19 cellular contexts compared by ENCODE assay signal in the genomic region with DNA sequence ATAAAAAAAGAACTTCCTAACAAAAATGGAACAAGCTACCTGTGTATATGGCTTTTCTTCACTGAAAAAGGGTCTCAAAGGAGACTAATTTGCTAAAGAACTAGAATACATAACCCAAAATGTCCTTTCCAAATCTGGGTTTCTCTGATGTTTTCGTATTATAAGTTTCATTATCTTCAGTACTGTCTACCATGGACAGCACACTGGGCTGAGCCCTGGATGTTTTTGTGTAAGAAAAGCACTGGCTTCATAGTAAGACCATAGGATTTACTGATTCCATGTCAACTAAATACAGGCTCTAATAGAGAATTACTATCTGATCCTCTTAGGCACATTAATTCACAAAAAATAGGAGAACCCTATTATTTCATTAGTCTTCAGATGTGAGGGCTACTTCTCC.
A peak's percentile ranks its signal among the peaks of the same experiment; 100 is the strongest.
DNase-seq lines count a peak whose midpoint lies in the region; ATAC-seq, FAIRE-seq and TF ChIP-seq lines count a peak whose summit lies in the region.
"Had no signal": no experiment of that assay in that cellular context is flagged by ENCODE, and none has a peak within 500 bp of the region (broad histone marks: within the 10 kb centered on the region; RNA-seq: fewer than 3 reads in every experiment).

No MANE protein-coding gene starts in this region.

- H2AFZ ChIP-seq in GM23248 (no peak overlapping the region), keratinocyte (ENCODE audit: control insufficient read depth, low read length) (no peak overlapping the region)

- no peaks in the 10 kb centered on the region for H4K20me1 ChIP-seq in GM23248 (ENCODE audit: insufficient read depth)
- no peaks in the 10 kb centered on the region for H4K20me1 ChIP-seq in keratinocyte (ENCODE audit: control insufficient read depth, extremely low read depth, insufficient read depth, low read length)

- POLR2A ChIA-PET in HEK293 (lab: Yijun Ruan, JAX) = no interaction called here

- no peaks in the 10 kb centered on the region for H3K4me1 ChIP-seq in GM23248 (ENCODE audit: insufficient read depth)
- no peaks in the 10 kb centered on the region for H3K4me1 ChIP-seq in HEK293 (ENCODE audit: control insufficient read depth, insufficient read depth, low read length)
- H3K4me1 ChIP-seq in keratinocyte (ENCODE audit: control insufficient read depth, extremely low read depth, insufficient read depth, low read length) = no peaks in the 10 kb centered on the region

- H3K27me3 ChIP-seq in GM23248 (replicated peaks; ENCODE audit: insufficient read depth) (no peaks in the 10 kb centered on the region), keratinocyte (ENCODE audit: control insufficient read depth, extremely low read depth, insufficient read depth, low read length) (no peaks in the 10 kb centered on the region)
- H3K27me3 ChIP-seq: BE2C had no signal

- H3F3A ChIP-seq in GM23248 (ENCODE audit: insufficient read depth) = no peaks in the 10 kb centered on the region

- DNase-seq in GM23248 (peak; percentile 16), astrocyte of the spinal cord (ENCODE audit: low read depth, low spot score) (peak; percentile 8), keratinocyte (ENCODE audit: low read depth, low spot score) (no peak), DMS53 (lab: John Stamatoyannopoulos, UW) (no peak), Right ventricle myocardium inferior (ENCODE audit: missing footprints) (no peak)
- DNase-seq: BE2C; CD8-positive, alpha-beta T cell; COR-L47; DMS153; DND-41; GDM1; H9; HFFc6 had no signal

- no peaks in the 10 kb centered on the region for H3K9me1 ChIP-seq in keratinocyte (ENCODE audit: control insufficient read depth, extremely low read depth, insufficient read depth, low read length)

- in situ Hi-C loops in GM23248 (cut with MboI) (no loop called here), astrocyte of the spinal cord (cut with HindIII; ENCODE audit: low sequenced_read_pairs) (no loop called here)

- 18 to 23% methylated on average over 1 of the region's 1 CpG for WGBS in GM23248 (ENCODE audit: low coverage in 1 of 2, low lambda C conversion rate in 2 of 2, missing lambda C conversion rate in 2 of 2), 2 experiments

- H3K79me2 ChIP-seq in GM23248 (ENCODE audit: insufficient read depth) (peaks cover 23% of the 10 kb centered on the region), keratinocyte (ENCODE audit: control insufficient read depth, insufficient read depth, low read length) (no peaks in the 10 kb centered on the region)

- 0 out of 2 replicates have a peak, but pooled peaks cover 4% of the 10 kb centered on the region for H3K36me3 ChIP-seq in GM23248 (ENCODE audit: low read depth)
- peaks cover 0 to 23% of the 10 kb centered on the region in 2 experiments; a peak in 2 of 3 replicates for H3K36me3 ChIP-seq in HEK293 (ENCODE audit: control insufficient read depth in 2 of 2, insufficient read depth in 1 of 2, low read length in 2 of 2)
- peaks cover 0 to 2% of the 10 kb centered on the region in 2 experiments for H3K36me3 ChIP-seq in keratinocyte (ENCODE audit: control insufficient read depth in 2 of 2, extremely low read depth in 1 of 2, insufficient read depth in 2 of 2, low read length in 2 of 2)

- FAIRE-seq in keratinocyte (lab: Jason Lieb, UNC) = peak; percentile 13
- FAIRE-seq: A204.1, D721Med, K562 had no signal

- CTCF ChIA-PET in HEK293 (lab: Yijun Ruan, JAX) = no interaction called here

- no peak overlapping the region for H3K4me3 ChIP-seq in GM23248
- no peak overlapping the region for H3K4me3 ChIP-seq in HEK293 (ENCODE audit: low read depth, low read length)
- no peak overlapping the region for H3K4me3 ChIP-seq in astrocyte of the spinal cord (ENCODE audit: low read depth, low read length)
- H3K4me3 ChIP-seq in keratinocyte (ENCODE audit: control insufficient read depth in 2 of 3, extremely low read depth in 1 of 3, insufficient read depth in 2 of 3, low read depth in 1 of 3, low read length in 3 of 3) = no peak overlapping the region
- H3K4me3 ChIP-seq: K562 had no signal

- H3K4me2 ChIP-seq in GM23248 (ENCODE audit: unreplicated experiment) (no peak overlapping the region), keratinocyte (ENCODE audit: control insufficient read depth, extremely low read depth, insufficient read depth, low read depth, low read length) (no peak overlapping the region)

- H3K9me2 ChIP-seq in GM23248 (ENCODE audit: insufficient read depth) = no peaks in the 10 kb centered on the region

- no peak for ATAC-seq in GM18511 (IDR thresholded peaks at IDR 0.05; ENCODE audit: unreplicated experiment)
- ATAC-seq in Right ventricle myocardium inferior = no peak
- ATAC-seq: CD8-positive, alpha-beta T cell; K562 had no signal

- dilution Hi-C loops in keratinocyte (cut with MboI; ENCODE audit: extremely low pct_ligation_motif_present, low sequenced_read_pairs) = no loop called here

- no peak overlapping the region for H3K9ac ChIP-seq in GM23248
- no peak overlapping the region for H3K9ac ChIP-seq in keratinocyte (ENCODE audit: control insufficient read depth, extremely low read depth, insufficient read depth, low read length)

- H3K27ac ChIP-seq in GM23248 (no peak overlapping the region), HEK293 (ENCODE audit: extremely low read depth, low read depth, low read length) (no peak overlapping the region), keratinocyte (ENCODE audit: control insufficient read depth, insufficient read depth, low read length) (no peak overlapping the region)
- H3K27ac ChIP-seq: C4-2B had no signal

- no peak for TF ChIP-seq CTCF in HEK293 (tag by site-specific recombination; IDR thresholded peaks at IDR 0.05)
- no peak for TF ChIP-seq CTCF in astrocyte of the spinal cord (IDR thresholded peaks at IDR 0.05; ENCODE audit: low read depth, low read length)
- TF ChIP-seq CTCF in keratinocyte (optimal IDR thresholded peaks at IDR 0.05 in 1 of 3, IDR thresholded peaks at IDR 0.05 in 1 of 3, conservative IDR thresholded peaks at IDR 0.05 in 1 of 3; ENCODE audit: extremely low read depth in 1 of 3, insufficient read depth in 2 of 3, low read length in 3 of 3) = no peak

- H3K9me3 ChIP-seq in GM23248 (ENCODE audit: low read depth) (no peaks in the 10 kb centered on the region), HEK293 (ENCODE audit: control insufficient read depth, insufficient read depth, low read depth, low read length) (no peaks in the 10 kb centered on the region), keratinocyte (ENCODE audit: control insufficient read depth, low read depth, low read length) (no peaks in the 10 kb centered on the region)
- H3K9me3 ChIP-seq: BE2C had no signal

- intact Hi-C loops in Right ventricle myocardium inferior (cut with DNase I) = no loop called here

TF ChIP-seq in HEK293, 187 proteins besides CTCF, POLR2A, EP300 and RAD21:
- TF ChIP-seq ZNF302 (tag by site-specific recombination; IDR thresholded peaks at IDR 0.05; ENCODE audit: low read depth) (no peak), REST (tag by site-specific recombination; IDR thresholded peaks at IDR 0.05) (peak; percentile 90)
- TF ChIP-seq, protein P1, sequence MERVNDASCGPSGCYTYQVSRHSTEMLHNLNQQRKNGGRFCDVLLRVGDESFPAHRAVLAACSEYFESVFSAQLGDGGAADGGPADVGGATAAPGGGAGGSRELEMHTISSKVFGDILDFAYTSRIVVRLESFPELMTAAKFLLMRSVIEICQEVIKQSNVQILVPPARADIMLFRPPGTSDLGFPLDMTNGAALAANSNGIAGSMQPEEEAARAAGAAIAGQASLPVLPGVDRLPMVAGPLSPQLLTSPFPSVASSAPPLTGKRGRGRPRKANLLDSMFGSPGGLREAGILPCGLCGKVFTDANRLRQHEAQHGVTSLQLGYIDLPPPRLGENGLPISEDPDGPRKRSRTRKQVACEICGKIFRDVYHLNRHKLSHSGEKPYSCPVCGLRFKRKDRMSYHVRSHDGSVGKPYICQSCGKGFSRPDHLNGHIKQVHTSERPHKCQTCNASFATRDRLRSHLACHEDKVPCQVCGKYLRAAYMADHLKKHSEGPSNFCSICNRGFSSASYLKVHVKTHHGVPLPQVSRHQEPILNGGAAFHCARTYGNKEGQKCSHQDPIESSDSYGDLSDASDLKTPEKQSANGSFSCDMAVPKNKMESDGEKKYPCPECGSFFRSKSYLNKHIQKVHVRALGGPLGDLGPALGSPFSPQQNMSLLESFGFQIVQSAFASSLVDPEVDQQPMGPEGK (tag by site-specific recombination; IDR thresholded peaks at IDR 0.05) = no peak

Comparison
In these comparisons a context has a peak if more than half of its experiments do, and no peak if none do; other contexts are left out.
1. DNase-seq: peak in GM23248 (single experiment) and astrocyte of the spinal cord (single experiment); none in keratinocyte (single experiment), DMS53 (single experiment) and Right ventricle myocardium inferior (single experiment).